In the genomic region with DNA sequence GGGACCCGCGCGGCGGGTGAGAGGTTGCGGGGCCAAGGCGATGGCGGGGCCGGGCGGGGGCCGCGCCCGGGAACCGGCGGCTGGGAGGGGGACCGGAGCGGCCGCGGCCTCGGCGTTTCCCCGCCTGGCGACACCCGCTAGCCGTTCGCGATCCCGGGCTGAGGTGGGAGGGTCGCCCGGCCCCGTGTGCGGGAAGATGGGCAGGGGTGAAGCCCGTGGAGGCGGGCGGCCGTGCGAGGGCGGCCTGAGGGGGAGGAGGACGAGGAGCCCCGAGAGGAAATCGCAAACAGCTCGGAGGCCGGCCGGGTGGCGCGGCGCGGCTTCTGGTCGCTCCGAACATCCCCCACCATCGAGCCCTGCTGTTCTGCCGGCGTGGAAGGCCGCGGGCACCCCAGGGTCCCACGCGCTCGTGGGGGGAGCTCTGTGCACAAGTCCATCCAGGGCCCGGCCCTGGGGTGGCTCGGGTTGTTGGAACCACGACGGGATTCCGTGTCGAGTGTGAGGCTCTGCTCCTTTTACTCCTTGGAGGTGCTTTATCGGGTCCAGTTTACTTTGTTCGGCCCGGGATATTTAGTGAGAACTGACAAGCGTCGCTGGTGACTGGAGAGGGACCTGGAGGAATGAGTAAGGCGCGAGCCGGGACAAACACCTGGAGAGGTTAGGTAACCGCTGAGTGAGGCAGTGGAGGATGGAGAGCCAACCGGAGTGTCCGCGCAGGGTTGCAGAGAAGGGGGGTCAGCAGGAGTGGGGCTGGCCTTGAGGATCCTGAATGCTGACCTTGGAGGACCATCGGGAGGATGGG, we compare ENCODE assay signal across 8 cellular contexts. TPM values are rescaled to one million over a fixed set of nuclear protein-coding genes. Genes with fewer than 3 reads are reported as not detected.
DNase-seq lines count a peak whose midpoint lies in the region; ATAC-seq and TF ChIP-seq lines count a peak whose summit lies in the region.

No MANE protein-coding gene starts in this region.

- DNase-seq in BE2C, result peak; percentile 51
- peak; percentile 51 for DNase-seq in GM19240 (ENCODE audit: insufficient read length, low spot score)
- DNase-seq in SK-N-SH, result peak; percentile 86
- peak in 30 of 56 donors; percentile 10 to 67 (median 43) for DNase-seq in amygdala (lab: John Stamatoyannopoulos, UW)
- peak; percentile 54 to 82 (median 79) for DNase-seq in right cardiac atrium
- DNase-seq in psoas muscle, result peak; percentile 57 to 74
- DNase-seq in H4 (ENCODE audit: low spot score), result no peak

- H3K4me1 ChIP-seq in BE2C (no peaks in the 10 kb centered on the region), SK-N-SH (ENCODE audit: control insufficient read depth in 1 of 2, insufficient read depth in 2 of 2, low read depth in 1 of 2, low read length in 1 of 2) (peaks cover 8 to 9% of the 10 kb centered on the region in 2 experiments; a peak in 3 of 4 replicates), right cardiac atrium (ENCODE audit: control insufficient read depth, insufficient read depth, low read length) (peaks cover 6% of the 10 kb centered on the region), psoas muscle (peaks cover 29% of the 10 kb centered on the region)

- H3K27ac ChIP-seq in SK-N-SH (ENCODE audit: low read depth in 2 of 2, low read length in 1 of 2), result peak overlapping the region; percentile 71 to 81
- peak overlapping the region; percentile 89 for H3K27ac ChIP-seq in right cardiac atrium (ENCODE audit: low read length)
- peak overlapping the region; percentile 90 for H3K27ac ChIP-seq in psoas muscle

- H3K36me3 ChIP-seq in BE2C (no peaks in the 10 kb centered on the region), SK-N-SH (replicated peaks in 1 of 2; ENCODE audit: control insufficient read depth in 1 of 2, insufficient read depth in 2 of 2, low read length in 1 of 2) (no peaks in the 10 kb centered on the region), psoas muscle (ENCODE audit: insufficient read depth in 1 of 2, low read depth in 1 of 2) (no peaks in the 10 kb centered on the region)

- H3K4me2 ChIP-seq in SK-N-SH, result peak overlapping the region; percentile 80

- H3K27me3 ChIP-seq in BE2C (no peaks in the 10 kb centered on the region), SK-N-SH (ENCODE audit: insufficient read depth) (no peaks in the 10 kb centered on the region), right cardiac atrium (ENCODE audit: control insufficient read depth, insufficient read depth) (no peaks in the 10 kb centered on the region), psoas muscle (ENCODE audit: insufficient read depth in 3 of 3, low read length in 2 of 3) (no peaks in the 10 kb centered on the region)

- H3K79me2 ChIP-seq in SK-N-SH (ENCODE audit: insufficient read depth), result peaks cover 52% of the 10 kb centered on the region

- intact Hi-C loops in right cardiac atrium (cut with DNase I), result loop anchor here in 1 of 4 donors (10.0 kb wide), 1 partner anchor 74 kb away; no protein-coding TSS in a partner anchor
- intact Hi-C loops in psoas muscle (cut with DNase I), result no loop called here

- ATAC-seq in HG03378 (IDR thresholded peaks at IDR 0.05; ENCODE audit: unreplicated experiment) (peak; percentile 26), right cardiac atrium (peak; percentile 55 to 63), psoas muscle (peak; percentile 36 to 67 (median 56))

- H3K9me3 ChIP-seq in BE2C, result no peaks in the 10 kb centered on the region
- no peaks in the 10 kb centered on the region for H3K9me3 ChIP-seq in SK-N-SH
- H3K9me3 ChIP-seq in right cardiac atrium (ENCODE audit: control insufficient read depth, low read length), result no peaks in the 10 kb centered on the region
- H3K9me3 ChIP-seq in psoas muscle, result no peaks in the 10 kb centered on the region

- peak overlapping the region; percentile 81 for H3K9ac ChIP-seq in SK-N-SH

- no peak for TF ChIP-seq RAD21 in SK-N-SH (IDR thresholded peaks at IDR 0.05; ENCODE audit: low read length)

- POLR2A ChIA-PET in SK-N-SH (lab: Yijun Ruan, JAX), result interaction anchor here (0.6 to 1.7 kb wide), 3 partner anchors 12 to 152 kb away, joined by 3 to 8 read pairs (median 3); no protein-coding TSS in a partner anchor

- no peak for TF ChIP-seq CTCF in BE2C (IDR thresholded peaks at IDR 0.05; ENCODE audit: low read depth, low read length)
- TF ChIP-seq CTCF in SK-N-SH (IDR thresholded peaks at IDR 0.05), result no peak
- TF ChIP-seq CTCF in psoas muscle (IDR thresholded peaks at IDR 0.05), result no peak

- peaks cover 25% of the 10 kb centered on the region for H4K20me1 ChIP-seq in SK-N-SH (ENCODE audit: insufficient read depth)

- CTCF ChIA-PET in SK-N-SH (lab: Yijun Ruan, JAX), result interaction anchor here (1.0 to 2.2 kb wide), 6 partner anchors 9 to 68 kb away, joined by 3 to 7 read pairs (median 4); no protein-coding TSS in a partner anchor

- peak overlapping the region; percentile 77; the same call in 1 of the 2 replicates for H2AFZ ChIP-seq in SK-N-SH (ENCODE audit: low read depth)

- H3K9me2 ChIP-seq in SK-N-SH, result no peaks in the 10 kb centered on the region

- WGBS in SK-N-SH (ENCODE audit: low lambda C conversion rate), result under 1% methylated on average over 13 of the region's 76 CpGs
- WGBS in right cardiac atrium, result under 1% methylated on average over 76 of the region's 76 CpGs
- 1% methylated on average over 53 to 75 of the region's 76 CpGs for WGBS in psoas muscle, 3 donors

- TF ChIP-seq EP300 in SK-N-SH (IDR thresholded peaks at IDR 0.05; ENCODE audit: borderline replicate concordance in 1 of 2, low read depth in 1 of 2, low read length in 1 of 2), result no peak

- H3K4me3 ChIP-seq in BE2C (ENCODE audit: low read depth, low read length) (peak overlapping the region; percentile 93), SK-N-SH (ENCODE audit: low read depth in 2 of 2, low read length in 1 of 2) (peak overlapping the region; percentile 77 to 86), right cardiac atrium (ENCODE audit: low read length) (peak overlapping the region; percentile 87), psoas muscle (peak overlapping the region; percentile 89)

- H3F3A ChIP-seq in SK-N-SH (replicated peaks; ENCODE audit: insufficient read depth), result peaks cover 5% of the 10 kb centered on the region

TF ChIP-seq in SK-N-SH, 30 proteins besides CTCF, POLR2A, EP300 and RAD21:
- TF ChIP-seq MXI1 (IDR thresholded peaks at IDR 0.05; ENCODE audit: low read depth, low read length), result peak; percentile 3; the same call in 1 of the 2 replicates
- no peak for TF ChIP-seq FOXM1 (IDR thresholded peaks at IDR 0.05; ENCODE audit: low read depth)
- TF ChIP-seq, protein P1, sequence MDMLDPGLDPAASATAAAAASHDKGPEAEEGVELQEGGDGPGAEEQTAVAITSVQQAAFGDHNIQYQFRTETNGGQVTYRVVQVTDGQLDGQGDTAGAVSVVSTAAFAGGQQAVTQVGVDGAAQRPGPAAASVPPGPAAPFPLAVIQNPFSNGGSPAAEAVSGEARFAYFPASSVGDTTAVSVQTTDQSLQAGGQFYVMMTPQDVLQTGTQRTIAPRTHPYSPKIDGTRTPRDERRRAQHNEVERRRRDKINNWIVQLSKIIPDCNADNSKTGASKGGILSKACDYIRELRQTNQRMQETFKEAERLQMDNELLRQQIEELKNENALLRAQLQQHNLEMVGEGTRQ (IDR thresholded peaks at IDR 0.05; ENCODE audit: borderline replicate concordance, low read depth, low read length), result no peak
- no peak for TF ChIP-seq EZH2phosphoT487 (IDR thresholded peaks at IDR 0.05; ENCODE audit: borderline replicate concordance, low read depth)

RNA-seq across cellular contexts. Expression of a gene that starts 0.7 kb away (rescaled TPM):
- 16.7 TPM for polyA plus RNA-seq in BE2C (2012; ENCODE audit: insufficient read depth, insufficient read length, low read depth)
- polyA plus RNA-seq in SK-N-SH (2012; rRNA removed), result 16.7 TPM in 2 replicates
- 9.5 and 12.3 TPM in 2 replicates for polyA plus RNA-seq in SK-N-SH (2012; cell fraction: cytosol; rRNA removed)
- polyA plus RNA-seq in SK-N-SH (2012; cell fraction: nucleus; rRNA removed), result 31.4 and 40.2 TPM in 2 replicates
- total RNA-seq in right cardiac atrium, result 10 to 100 TPM; 27.2 to 35.5 (median 30.6) TPM
- 15.1 TPM for polyA plus RNA-seq in right cardiac atrium
- 10 to 100 TPM; 15.3 to 30.8 (median 17.8) TPM for total RNA-seq in psoas muscle
- 10 to 100 TPM in 1 of 3 donors, 1 to 10 TPM in 2; 6.9 to 13.5 (median 9.3) TPM for polyA plus RNA-seq in psoas muscle
- 6.8 and 6.9 TPM in 2 replicates for total RNA-seq in H4 (2014; rRNA removed; shearing (Covaris generic))
